ENCODE assay signal across 1 cellular context in genomic region chr5:6598351-6598900, GRCh38.
TF ChIP-seq lines count a peak whose summit lies in the region.

No MANE protein-coding gene starts in this region.

TF ChIP-seq in GM12878, 131 proteins besides CTCF, POLR2A, EP300 and RAD21:
- TF ChIP-seq SMAD5 (IDR thresholded peaks at IDR 0.05; ENCODE audit: low read depth) (no peak), IKZF1 (conservative IDR thresholded peaks at IDR 0.05) (no peak), E4F1 (IDR thresholded peaks at IDR 0.05; ENCODE audit: borderline replicate concordance, partially characterized antibody) (no peak), IRF3 (IDR thresholded peaks at IDR 0.05) (no peak), NFYA (IDR thresholded peaks at IDR 0.05; ENCODE audit: borderline replicate concordance, low read depth, low read length) (no peak), MYC (IDR thresholded peaks at IDR 0.05; ENCODE audit: insufficient read depth, insufficient read length, insufficient replicate concordance, low read length, severe bottlenecking) (no peak), POLR2AphosphoS5 (IDR thresholded peaks at IDR 0.05; ENCODE audit: low read length) (peak; percentile 42; the same call in 1 of the 2 replicates)
